ENCODE assay signal across 25 cellular contexts in genomic region chr13:95929430-95929829, GRCh38.
A peak's percentile ranks its signal among the peaks of the same experiment; 100 is the strongest.
DNase-seq lines count a peak whose midpoint lies in the region; ATAC-seq, FAIRE-seq and TF ChIP-seq lines count a peak whose summit lies in the region.
"Had no signal": no experiment of that assay in that cellular context is flagged by ENCODE, and none has a peak within 500 bp of the region (broad histone marks: within the 10 kb centered on the region; RNA-seq: fewer than 3 reads in every experiment).

No MANE protein-coding gene starts in this region.

- H3K4me3 ChIP-seq in K562: no peak overlapping the region
- H3K4me3 ChIP-seq: BLaER1 had no signal

- TF ChIP-seq POLR2A in K562 (conservative IDR thresholded peaks at IDR 0.05): no peak

- no peaks in the 10 kb centered on the region for H3K9me1 ChIP-seq in K562 (ENCODE audit: control insufficient read depth, insufficient read depth, low read length)

- POLR2A ChIA-PET in K562 (lab: Yijun Ruan, JAX): no interaction called here
- POLR2A ChIA-PET in activated CD4-positive, alpha-beta T cell treated with anti-CD3 and anti-CD28 coated beads for 36 hours (lab: Charles Lee): no interaction called here

- in situ Hi-C loops in K562 (cut with MboI): no loop called here

- DNase-seq in K562 (ENCODE audit: extremely low read depth in 1 of 4, low spot score in 3 of 4): no peak
- DNase-seq in endothelial cell (ENCODE audit: low spot score): no peak
- DNase-seq in progenitor cell of endocrine pancreas (ENCODE audit: low spot score, unreplicated experiment): no peak
- DNase-seq in T-helper 17 cell: no peak
- DNase-seq in activated CD4-positive, alpha-beta T cell treated with anti-CD3 and anti-CD28 coated beads for 36 hours: no peak
- no peak for DNase-seq in DMS79 treated with DMSO at 0.1 percent for 48 hours (lab: John Stamatoyannopoulos, UW)
- DNase-seq: 8988T; ACHN; BE2C; C1 segment of cervical spinal cord; CD4-positive, alpha-beta memory T cell; CD4-positive, CD25-positive, alpha-beta regulatory T cell; CD8-positive, alpha-beta memory T cell; COR-L47; DMS 273 treated with DMSO at 0.1 percent for 48 hours; DMS153; DMS53; DMS79; GF-D8 had no signal

- TF ChIP-seq RAD21 in K562 (CRISPR knock-in tag; conservative IDR thresholded peaks at IDR 0.05 in 1 of 2, IDR thresholded peaks at IDR 0.05 in 1 of 2): no peak

- TF ChIP-seq CTCF in K562 (IDR thresholded peaks at IDR 0.05 in 2 of 3, conservative IDR thresholded peaks at IDR 0.05 in 1 of 3; ENCODE audit: insufficient read depth in 2 of 3, low read depth in 1 of 3, low read length in 3 of 3) (no peak), endothelial cell (IDR thresholded peaks at IDR 0.05; ENCODE audit: unreplicated experiment) (no peak), progenitor cell of endocrine pancreas (IDR thresholded peaks at IDR 0.05; ENCODE audit: unreplicated experiment) (no peak)

- no peak overlapping the region for H2AFZ ChIP-seq in K562 (ENCODE audit: low read depth, low read length)

- no peak overlapping the region for H3K9ac ChIP-seq in K562 (ENCODE audit: insufficient read depth in 1 of 2, low read depth in 2 of 2, low read length in 2 of 2)
- H3K9ac ChIP-seq: BLaER1 had no signal

- H3K27me3 ChIP-seq in K562 (ENCODE audit: control insufficient read depth in 2 of 2, insufficient read depth in 2 of 2, low read length in 2 of 2): no peaks in the 10 kb centered on the region
- H3K27me3 ChIP-seq: BE2C, BLaER1 had no signal

- H3K27ac Mint-ChIP-seq in endothelial cell (ENCODE audit: unreplicated experiment) (no peak overlapping the region), progenitor cell of endocrine pancreas (peak overlapping the region; percentile 31), T-helper 17 cell (no peak overlapping the region)
- H3K27ac Mint-ChIP-seq in activated CD4-positive, alpha-beta T cell treated with anti-CD3 and anti-CD28 coated beads for 36 hours: no peak overlapping the region
- H3K27ac Mint-ChIP-seq: CD14-positive monocyte; CD4-positive, alpha-beta memory T cell; CD4-positive, CD25-positive, alpha-beta regulatory T cell; CD8-positive, alpha-beta memory T cell had no signal

- no peaks in the 10 kb centered on the region for H3K4me1 ChIP-seq in K562 (replicated peaks in 1 of 2; ENCODE audit: control insufficient read depth in 2 of 2, insufficient read depth in 2 of 2, low read length in 2 of 2)
- H3K4me1 ChIP-seq: BE2C, BLaER1 had no signal

- no peak overlapping the region for H3K4me2 ChIP-seq in K562 (ENCODE audit: insufficient read depth, low read length)
- H3K4me2 ChIP-seq: BLaER1 had no signal

- intact Hi-C loops in K562 (cut with micrococcal nuclease): no loop called here
- intact Hi-C loops in activated CD4-positive, alpha-beta T cell treated with anti-CD3 and anti-CD28 coated beads for 36 hours (cut with DNase I, micrococcal nuclease): no loop called here

- CTCF ChIA-PET in K562 (lab: Yijun Ruan, JAX; ENCODE audit: low intra/inter-chr PET ratio): no interaction called here
- CTCF ChIA-PET in activated CD4-positive, alpha-beta T cell treated with anti-CD3 and anti-CD28 coated beads for 36 hours (lab: Charles Lee): no interaction called here

- FAIRE-seq in K562 (lab: Jason Lieb, UNC): no peak
- FAIRE-seq: A204.1, G401.6, GM12891, GM19239 had no signal

- H3K27me3 Mint-ChIP-seq in endothelial cell (ENCODE audit: unreplicated experiment) (no peaks in the 10 kb centered on the region), progenitor cell of endocrine pancreas (no peaks in the 10 kb centered on the region), T-helper 17 cell (no peaks in the 10 kb centered on the region)
- H3K27me3 Mint-ChIP-seq in activated CD4-positive, alpha-beta T cell treated with anti-CD3 and anti-CD28 coated beads for 36 hours: no peaks in the 10 kb centered on the region
- H3K27me3 Mint-ChIP-seq: CD4-positive, alpha-beta memory T cell; CD4-positive, CD25-positive, alpha-beta regulatory T cell; CD8-positive, alpha-beta memory T cell had no signal

- H4K20me1 ChIP-seq in K562 (replicated peaks; ENCODE audit: control insufficient read depth, insufficient read depth, low read length): no peaks in the 10 kb centered on the region
- H4K20me1 ChIP-seq: BLaER1 had no signal

- peaks cover 10% of the 10 kb centered on the region for H3K9me3 Mint-ChIP-seq in endothelial cell (ENCODE audit: unreplicated experiment)
- H3K9me3 Mint-ChIP-seq in progenitor cell of endocrine pancreas (ENCODE audit: low read depth): peaks cover 43% of the 10 kb centered on the region
- peaks cover 15% of the 10 kb centered on the region for H3K9me3 Mint-ChIP-seq in activated CD4-positive, alpha-beta T cell treated with anti-CD3 and anti-CD28 coated beads for 36 hours (ENCODE audit: low read depth)

- no peak for TF ChIP-seq EP300 in K562 (IDR thresholded peaks at IDR 0.05; ENCODE audit: low read length)

- H3K4me3 Mint-ChIP-seq in endothelial cell (ENCODE audit: unreplicated experiment) (peak overlapping the region; percentile 52), progenitor cell of endocrine pancreas (ENCODE audit: low read depth) (no peak overlapping the region), T-helper 17 cell (no peak overlapping the region)
- H3K4me3 Mint-ChIP-seq in activated CD4-positive, alpha-beta T cell treated with anti-CD3 and anti-CD28 coated beads for 36 hours: no peak overlapping the region
- H3K4me3 Mint-ChIP-seq: CD14-positive monocyte; CD4-positive, alpha-beta memory T cell; CD4-positive, CD25-positive, alpha-beta regulatory T cell; CD8-positive, alpha-beta memory T cell had no signal

- peaks cover 16% of the 10 kb centered on the region for H3K36me3 ChIP-seq in K562 (ENCODE audit: control insufficient read depth, insufficient read depth, low read length)
- H3K36me3 ChIP-seq: BLaER1 had no signal

- H3K36me3 Mint-ChIP-seq in endothelial cell (ENCODE audit: low read depth, unreplicated experiment): peaks cover 53% of the 10 kb centered on the region
- peaks cover 57% of the 10 kb centered on the region for H3K36me3 Mint-ChIP-seq in progenitor cell of endocrine pancreas (ENCODE audit: insufficient read depth)
- H3K36me3 Mint-ChIP-seq in T-helper 17 cell (ENCODE audit: low read depth): no peaks in the 10 kb centered on the region
- no peaks in the 10 kb centered on the region for H3K36me3 Mint-ChIP-seq in activated CD4-positive, alpha-beta T cell treated with anti-CD3 and anti-CD28 coated beads for 36 hours (ENCODE audit: low read depth)
- H3K36me3 Mint-ChIP-seq: CD4-positive, alpha-beta memory T cell; CD4-positive, CD25-positive, alpha-beta regulatory T cell; CD8-positive, alpha-beta memory T cell had no signal

- ATAC-seq in K562: no peak
- ATAC-seq in T-helper 17 cell: no peak
- no peak for ATAC-seq in activated CD4-positive, alpha-beta T cell treated with anti-CD3 and anti-CD28 coated beads for 36 hours

- H3K9me3 ChIP-seq in K562 (replicated peaks; ENCODE audit: control insufficient read depth, insufficient read depth, low read depth, low read length): no peaks in the 10 kb centered on the region
- H3K9me3 ChIP-seq in T-helper 17 cell (ENCODE audit: control insufficient read depth, low read length, poor library complexity, severe bottlenecking): peaks cover 3% of the 10 kb centered on the region

- no peaks in the 10 kb centered on the region for H3K4me1 Mint-ChIP-seq in endothelial cell (ENCODE audit: unreplicated experiment)
- peaks cover 7% of the 10 kb centered on the region for H3K4me1 Mint-ChIP-seq in progenitor cell of endocrine pancreas (ENCODE audit: low read depth)
- no peaks in the 10 kb centered on the region for H3K4me1 Mint-ChIP-seq in T-helper 17 cell
- H3K4me1 Mint-ChIP-seq in activated CD4-positive, alpha-beta T cell treated with anti-CD3 and anti-CD28 coated beads for 36 hours: no peaks in the 10 kb centered on the region
- H3K4me1 Mint-ChIP-seq: CD14-positive monocyte; CD4-positive, alpha-beta memory T cell; CD4-positive, CD25-positive, alpha-beta regulatory T cell; CD8-positive, alpha-beta memory T cell had no signal

- H3K27ac ChIP-seq in K562 (ENCODE audit: extremely low read depth, low read depth, low read length): no peak overlapping the region
- H3K27ac ChIP-seq: BLaER1 had no signal

- 97% methylated on average over 3 of the region's 3 CpGs for WGBS in K562 (ENCODE audit: insufficient coverage, low coverage, missing lambda C conversion rate)

- no peaks in the 10 kb centered on the region for H3K79me2 ChIP-seq in K562 (ENCODE audit: control insufficient read depth, insufficient read depth, low read length)

- BruUV-seq in K562 (replicated peaks; lab: Mats Ljungman, UMichigan): no TSS peak

TF ChIP-seq in K562, 482 proteins besides CTCF, POLR2A, EP300 and RAD21:
- TF ChIP-seq ZNF146 (CRISPR knock-in tag; IDR thresholded peaks at IDR 0.05; ENCODE audit: unreplicated experiment): peak; percentile 76
- TF ChIP-seq TAF7 (tag; IDR thresholded peaks at IDR 0.05): no peak
